ENCODE assay signal across 11 cellular contexts in the genomic region with DNA sequence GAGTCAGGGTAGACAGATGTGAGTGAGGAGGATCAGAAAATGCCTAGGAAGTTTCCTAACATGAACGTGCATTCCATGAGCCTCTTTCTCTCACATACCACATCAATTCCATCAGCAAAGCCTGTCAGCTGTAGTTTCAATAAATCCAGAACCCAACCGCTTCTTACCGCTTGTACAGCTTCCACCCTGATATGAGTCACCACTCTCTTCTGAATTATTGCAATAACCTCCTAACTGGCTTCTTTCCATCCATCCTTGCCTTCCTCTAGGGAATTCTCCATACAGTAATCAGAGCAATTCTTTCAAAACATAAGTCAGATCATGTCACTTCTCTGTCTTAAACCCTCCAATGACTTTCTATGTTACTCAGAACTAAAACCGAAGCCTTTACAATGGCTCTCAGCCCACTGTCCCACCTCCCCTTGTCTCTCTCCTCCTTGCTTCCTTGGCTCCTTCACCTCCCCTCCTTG. TPM values are rescaled to one million over a fixed set of nuclear protein-coding genes. Genes with fewer than 3 reads are reported as not detected.
DNase-seq lines count a peak whose midpoint lies in the region; ATAC-seq, FAIRE-seq and TF ChIP-seq lines count a peak whose summit lies in the region.
"Had no signal": no experiment of that assay in that cellular context is flagged by ENCODE, and none has a peak within 500 bp of the region (broad histone marks: within the 10 kb centered on the region; RNA-seq: fewer than 3 reads in every experiment).

No MANE protein-coding gene starts in this region.

- H3K27ac ChIP-seq in AG04450 (ENCODE audit: low read depth, low read length), result peak overlapping the region; percentile 78
- H3K27ac ChIP-seq in GM12878 (ENCODE audit: control insufficient read depth, insufficient read depth), result no peak overlapping the region
- no peak overlapping the region for H3K27ac ChIP-seq in lower lobe of right lung
- no peak overlapping the region for H3K27ac ChIP-seq in prostate gland

- peaks cover 6% of the 10 kb centered on the region for H3K4me1 ChIP-seq in GM12878 (ENCODE audit: control insufficient read depth, insufficient read depth, low read length)
- H3K4me1 ChIP-seq in lower lobe of right lung, result peaks cover 13% of the 10 kb centered on the region
- no peaks in the 10 kb centered on the region for H3K4me1 ChIP-seq in prostate gland (replicated peaks)

- peak; percentile 95 for DNase-seq in AG04450 (ENCODE audit: low read depth, low spot score)
- DNase-seq in HT1080 (ENCODE audit: low read depth), result peak; percentile 97
- no peak for DNase-seq in GM12878 (ENCODE audit: low read depth, low spot score)
- DNase-seq in lower lobe of right lung, result no peak
- DNase-seq in prostate gland (ENCODE audit: low spot score), result no peak
- DNase-seq in activated CD8-positive, alpha-beta memory T cell treated with anti-CD3 and anti-CD28 coated beads, Interleukin-2, amount 50 U/mL, for 48 hours, result no peak
- DNase-seq: activated CD4-positive, alpha-beta T cell treated with anti-CD3 and anti-CD28 coated beads for 1 hour; anterior cingulate cortex; NCI-H446 treated with DMSO at 0.1 percent for 48 hours had no signal

- POLR2A ChIA-PET in AG04450 (lab: Yijun Ruan, JAX) (interaction anchor here (0.6 to 1.1 kb wide), 4 partner anchors 9 to 34 kb away, joined by 3 to 7 read pairs (median 4); a partner anchor contains a TSS), GM12878 (lab: Charles Lee) (no interaction called here)

- no peak overlapping the region for H3K4me3 ChIP-seq in AG04450 (ENCODE audit: low read depth, low read length)
- H3K4me3 ChIP-seq in GM12878, result no peak overlapping the region
- H3K4me3 ChIP-seq in lower lobe of right lung, result no peak overlapping the region
- H3K4me3 ChIP-seq in prostate gland, result no peak overlapping the region

- ATAC-seq in GM12878 (peak; percentile 27), lower lobe of right lung (peak; percentile 62 to 73), GM19351 (IDR thresholded peaks at IDR 0.05; ENCODE audit: unreplicated experiment) (no peak), GM18517 (IDR thresholded peaks at IDR 0.05; ENCODE audit: unreplicated experiment) (no peak)

- CTCF ChIA-PET in AG04450 (lab: Charles Lee), result interaction anchor here (0.9 kb wide), 1 partner anchor 35 kb away, joined by 3 read pairs; no protein-coding TSS in a partner anchor
- CTCF ChIA-PET in GM12878 (lab: Yijun Ruan, JAX), result no interaction called here

- H2AFZ ChIP-seq in GM12878 (ENCODE audit: control insufficient read depth, low read depth, low read length), result no peak overlapping the region

- no peak overlapping the region for H3K4me2 ChIP-seq in GM12878 (ENCODE audit: control insufficient read depth, insufficient read depth)

- no peak overlapping the region for H3K9ac ChIP-seq in GM12878 (ENCODE audit: control insufficient read depth, insufficient read depth, low read length)

- SMC1A ChIA-PET in GM12878 (lab: Charles Lee; ENCODE audit: uncharacterized antibody, unreplicated experiment), result interaction anchor here (1.8 to 2.9 kb wide), 3 partner anchors 10 to 29 kb away, joined by 4 to 41 read pairs (median 10); no protein-coding TSS in a partner anchor

- intact Hi-C loops in GM12878 (cut with micrococcal nuclease; ENCODE audit: unreplicated experiment), result no loop called here
- intact Hi-C loops in lower lobe of right lung (cut with DNase I), result no loop called here
- intact Hi-C loops in prostate gland (cut with DNase I), result no loop called here

- FAIRE-seq in GM12878 (lab: Jason Lieb, UNC), result no peak

- no peaks in the 10 kb centered on the region for H3K79me2 ChIP-seq in GM12878 (ENCODE audit: control insufficient read depth, insufficient read depth, low read length)

- H4K20me1 ChIP-seq in GM12878 (ENCODE audit: control insufficient read depth, insufficient read depth), result no peaks in the 10 kb centered on the region

- TF ChIP-seq CTCF in AG04450 (IDR thresholded peaks at IDR 0.05; ENCODE audit: low read depth, low read length) (no peak), GM12878 (IDR thresholded peaks at IDR 0.05 in 2 of 3, conservative IDR thresholded peaks at IDR 0.05 in 1 of 3; ENCODE audit: control insufficient read depth in 2 of 3, extremely low read depth in 1 of 3, insufficient read depth in 1 of 3, low read depth in 3 of 3, low read length in 3 of 3) (no peak), lower lobe of right lung (IDR thresholded peaks at IDR 0.05) (no peak), prostate gland (IDR thresholded peaks at IDR 0.05) (no peak)

- no peaks in the 10 kb centered on the region for H3K9me3 ChIP-seq in AG04450 (ENCODE audit: control insufficient read depth, insufficient read depth, low read length)
- H3K9me3 ChIP-seq in GM12878 (replicated peaks; ENCODE audit: control insufficient read depth, insufficient read depth, low read length), result no peaks in the 10 kb centered on the region
- H3K9me3 ChIP-seq in lower lobe of right lung, result no peaks in the 10 kb centered on the region
- no peaks in the 10 kb centered on the region for H3K9me3 ChIP-seq in prostate gland

- TF ChIP-seq POLR2A in GM12878 (IDR thresholded peaks at IDR 0.05; ENCODE audit: low read depth, low read length) (no peak), prostate gland (IDR thresholded peaks at IDR 0.05) (no peak)

- H3K36me3 ChIP-seq in GM12878 (ENCODE audit: control insufficient read depth in 2 of 2, insufficient read depth in 2 of 2, low read length in 1 of 2) (no peaks in the 10 kb centered on the region), lower lobe of right lung (no peaks in the 10 kb centered on the region), prostate gland (no peaks in the 10 kb centered on the region)

- in situ Hi-C loops in GM12878 (cut with MboI), result no loop called here

- no peak for TF ChIP-seq RAD21 in GM12878 (IDR thresholded peaks at IDR 0.05; ENCODE audit: insufficient read depth, low read depth, low read length)

- RAD21 ChIA-PET in GM12878 (lab: Charles Lee; ENCODE audit: unreplicated experiment), result interaction anchor here (2.9 kb wide), 1 partner anchor 13 kb away, joined by 27 read pairs; no protein-coding TSS in a partner anchor

- 31% methylated on average over 4 of the region's 4 CpGs for WGBS in GM12878 (ENCODE audit: insufficient coverage, insufficient replicate concordance, low lambda C conversion rate, missing lambda C conversion rate)
- 66% methylated on average over 4 of the region's 4 CpGs for WGBS in prostate gland

- TF ChIP-seq EP300 in GM12878 (IDR thresholded peaks at IDR 0.05; ENCODE audit: borderline replicate concordance in 1 of 2, control insufficient read depth in 1 of 2, low read depth in 2 of 2, low read length in 2 of 2), result no peak

- no TSS peak for BruUV-seq in GM12878 (replicated peaks; lab: Mats Ljungman, UMichigan)

- H3K27me3 ChIP-seq in AG04450 (ENCODE audit: control insufficient read depth, insufficient read depth, low read length) (no peaks in the 10 kb centered on the region), GM12878 (replicated peaks in 1 of 2; ENCODE audit: control insufficient read depth in 2 of 2, insufficient read depth in 2 of 2, low read length in 1 of 2) (no peaks in the 10 kb centered on the region), lower lobe of right lung (ENCODE audit: low read depth) (no peaks in the 10 kb centered on the region), prostate gland (replicated peaks; ENCODE audit: insufficient read depth) (no peaks in the 10 kb centered on the region)

TF ChIP-seq in GM12878, 131 proteins besides CTCF, POLR2A, EP300 and RAD21 (continues in another document):
- TF ChIP-seq MYC (IDR thresholded peaks at IDR 0.05; ENCODE audit: insufficient read depth, insufficient read length, insufficient replicate concordance, low read length, severe bottlenecking) (no peak), PAX8 (IDR thresholded peaks at IDR 0.05) (no peak), IKZF1 (conservative IDR thresholded peaks at IDR 0.05) (0 out of 2 replicates have a peak, but pooled peaks have one; percentile 9)
- TF ChIP-seq, protein P1, sequence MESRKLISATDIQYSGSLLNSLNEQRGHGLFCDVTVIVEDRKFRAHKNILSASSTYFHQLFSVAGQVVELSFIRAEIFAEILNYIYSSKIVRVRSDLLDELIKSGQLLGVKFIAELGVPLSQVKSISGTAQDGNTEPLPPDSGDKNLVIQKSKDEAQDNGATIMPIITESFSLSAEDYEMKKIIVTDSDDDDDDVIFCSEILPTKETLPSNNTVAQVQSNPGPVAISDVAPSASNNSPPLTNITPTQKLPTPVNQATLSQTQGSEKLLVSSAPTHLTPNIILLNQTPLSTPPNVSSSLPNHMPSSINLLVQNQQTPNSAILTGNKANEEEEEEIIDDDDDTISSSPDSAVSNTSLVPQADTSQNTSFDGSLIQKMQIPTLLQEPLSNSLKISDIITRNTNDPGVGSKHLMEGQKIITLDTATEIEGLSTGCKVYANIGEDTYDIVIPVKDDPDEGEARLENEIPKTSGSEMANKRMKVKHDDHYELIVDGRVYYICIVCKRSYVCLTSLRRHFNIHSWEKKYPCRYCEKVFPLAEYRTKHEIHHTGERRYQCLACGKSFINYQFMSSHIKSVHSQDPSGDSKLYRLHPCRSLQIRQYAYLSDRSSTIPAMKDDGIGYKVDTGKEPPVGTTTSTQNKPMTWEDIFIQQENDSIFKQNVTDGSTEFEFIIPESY (IDR thresholded peaks at IDR 0.05), result peak; percentile 71; the same call in 1 of the 2 replicates

RNA-seq across cellular contexts. Expression of a gene that starts 8.1 kb away (rescaled TPM):
- polyA plus RNA-seq in AG04450 (2011; rRNA removed) (214 and 224 TPM in 2 replicates), GM12878 (2011; rRNA removed) (241 and 256 TPM in 2 replicates), GM12878 (2014; fragmentation: Illumina TruSeq; extraction: Trizol) (143 and 150 TPM in 2 replicates), GM12878 (2014; fragmentation: Nextera tagmentation; extraction: Ambion mirVana) (10 to 100 TPM; 24.1 to 26.4 TPM), GM12878 (2014; rRNA removed) (73.1 and 73.5 TPM in 2 replicates), GM12878 (2016; fragmentation: Nextera tagmentation; extraction: Ambion mirVana) (10 to 100 TPM; 10.3 to 10.5 TPM)
- polyA minus RNA-seq in AG04450 (2011; rRNA and poly(A)+ RNA removed), result 309 and 330 TPM in 2 replicates
- 96.8 and 138 TPM in 2 replicates for total RNA-seq in HT1080 (2014; rRNA removed; shearing (Covaris generic))
- polyA plus RNA-seq in HT1080 (2015; cell fraction: cytosol; rRNA removed), result 127 and 145 TPM in 2 replicates
- 77.1 and 82.2 TPM in 2 replicates for polyA plus RNA-seq in HT1080 (2015; cell fraction: nucleus; rRNA removed)
- 48.5 and 52.7 TPM in 2 replicates for total RNA-seq in GM12878 (2013; cell fraction: nucleolus; rRNA removed)
- total RNA-seq in GM12878 (2014; rRNA removed) (36.1 and 37.4 TPM in 2 replicates), GM12878 (2014; rRNA removed; fragmentation: Illumina TruSeq; extraction: Trizol) (98.9 and 101 TPM in 2 replicates), GM12878 (2021) (108 and 116 TPM in 2 replicates), lower lobe of right lung (95.4 TPM), prostate gland (100 to 1,000 TPM in 1 of 2 donors, 10 to 100 TPM in 1; 92.3 to 111 TPM)
- 38.4 TPM for polyA plus RNA-seq in GM12878 (2011; ENCODE audit: low read depth)
- 195 and 228 TPM in 2 replicates for polyA plus RNA-seq in GM12878 (2011; cell fraction: cytosol; rRNA removed)
- 62.2 and 64.1 TPM in 2 replicates for polyA plus RNA-seq in GM12878 (2011; cell fraction: nucleus; rRNA removed)
- polyA plus RNA-seq in GM12878 (2012), result 58.1 and 60.0 TPM in 2 replicates
- polyA minus RNA-seq in GM12878 (2011; rRNA and poly(A)+ RNA removed), result 209 and 261 TPM in 2 replicates
- 141 and 153 TPM in 2 replicates for polyA minus RNA-seq in GM12878 (2011; cell fraction: cytosol; rRNA and poly(A)+ RNA removed)
- polyA minus RNA-seq in GM12878 (2011; cell fraction: nucleus; rRNA and poly(A)+ RNA removed), result 34.8 and 64.1 TPM in 2 replicates

Comparison
In these comparisons a context has a peak if more than half of its experiments do, and no peak if none do; other contexts are left out.
1. DNase-seq: peak in AG04450 (single experiment) and HT1080 (single experiment); none in GM12878 (single experiment), lower lobe of right lung (single experiment), prostate gland (single experiment) and activated CD8-positive, alpha-beta memory T cell treated with anti-CD3 and anti-CD28 coated beads, Interleukin-2, amount 50 U/mL, for 48 hours (single experiment).
2. ATAC-seq: peak in GM12878 (single experiment) and lower lobe of right lung (2 of 2); none in GM19351 (single experiment) and GM18517 (single experiment).